1 cellular context compared by ENCODE assay signal in the genomic region with DNA sequence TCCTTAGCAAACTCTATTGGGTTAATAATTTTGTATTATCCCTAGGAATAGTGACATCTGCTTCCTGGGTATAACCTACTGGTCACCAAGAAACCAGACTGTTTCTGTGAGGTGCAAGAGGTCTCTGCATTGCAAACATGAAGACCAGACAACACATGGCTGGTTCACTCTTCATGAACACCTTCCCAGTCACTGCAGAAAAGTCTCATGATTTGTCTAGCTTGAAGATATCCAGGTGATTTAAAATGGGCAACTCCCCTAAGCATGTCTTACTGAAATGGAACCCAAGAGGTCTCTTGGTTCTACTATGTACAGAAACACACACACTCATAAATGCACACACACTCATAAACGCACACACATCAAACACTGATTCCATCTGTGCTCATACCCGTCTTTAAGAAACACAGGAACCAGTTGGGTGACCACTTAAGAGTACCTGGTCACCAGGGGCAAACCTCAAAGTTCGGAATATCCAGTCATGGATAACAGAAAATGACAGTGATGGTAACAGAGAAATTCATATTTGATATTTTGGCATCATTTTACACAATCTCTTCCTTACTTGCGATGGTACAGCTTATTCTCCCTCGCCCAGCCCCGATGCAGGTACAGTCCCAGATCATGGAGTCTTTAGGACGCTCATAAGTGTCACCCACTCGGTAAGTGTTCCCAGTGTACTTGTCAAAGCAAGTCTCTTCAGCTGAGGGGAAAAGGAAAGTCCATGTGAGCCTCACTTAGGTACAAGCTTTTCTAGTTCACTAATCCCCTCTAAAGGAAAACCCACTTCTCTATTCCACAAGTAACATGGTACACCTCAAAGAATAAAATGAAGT.
TF ChIP-seq lines count a peak whose summit lies in the region.

No MANE protein-coding gene starts in this region.

TF ChIP-seq in IMR-90, 13 proteins besides CTCF, POLR2A, EP300 and RAD21:
- TF ChIP-seq MAFK (IDR thresholded peaks at IDR 0.05; ENCODE audit: low read depth, low read length) (no peak), CHD1 (IDR thresholded peaks at IDR 0.05; ENCODE audit: low read depth, low read length) (no peak), SMC3 (IDR thresholded peaks at IDR 0.05; ENCODE audit: low read depth, low read length) (no peak), NFE2L2 (IDR thresholded peaks at IDR 0.05; ENCODE audit: low read depth, low read length) (no peak), RCOR1 (IDR thresholded peaks at IDR 0.05; ENCODE audit: insufficient replicate concordance, low read length) (no peak), FOS (IDR thresholded peaks at IDR 0.05; ENCODE audit: low read depth, low read length) (no peak), MAZ (IDR thresholded peaks at IDR 0.05; ENCODE audit: borderline replicate concordance, low read depth, low read length) (no peak)
TF ChIP-seq in IMR-90: peak in this region for 0.
